22 cellular contexts compared by ENCODE assay signal in the genomic region with DNA sequence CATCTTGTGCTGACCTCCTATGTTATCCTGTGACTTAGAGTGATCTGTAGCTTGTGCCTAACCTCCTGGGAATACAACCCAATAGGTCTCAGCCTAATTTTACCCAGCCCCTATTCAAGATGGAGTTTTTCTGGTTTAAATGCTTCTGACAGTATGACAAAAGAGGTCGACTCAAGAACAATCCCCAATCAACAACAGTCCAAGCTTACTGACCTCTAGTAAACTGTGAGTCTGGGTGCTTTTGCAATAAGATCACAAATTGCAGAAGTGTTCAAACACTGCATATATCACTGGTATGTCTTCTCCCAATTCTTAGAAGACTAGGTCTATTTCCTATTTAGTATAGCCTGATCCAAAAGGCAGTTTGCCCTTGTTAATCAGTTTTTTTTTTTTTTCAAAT.
DNase-seq lines count a peak whose midpoint lies in the region; ATAC-seq lines count a peak whose summit lies in the region.
"Had no signal": no experiment of that assay in that cellular context is flagged by ENCODE, and none has a peak within 500 bp of the region (broad histone marks: within the 10 kb centered on the region; RNA-seq: fewer than 3 reads in every experiment).

No MANE protein-coding gene starts in this region.

- ATAC-seq in effector memory CD8-positive, alpha-beta T cell (replicated peaks), result peak; percentile 12
- ATAC-seq in natural killer cell treated with Interleukin-12 subunit alpha and Interleukin-12 subunit beta and Interleukin-15 and Interleukin-18, amount 100 ng/mL, for 72 hours, result peak; percentile 84 to 92
- ATAC-seq in HG02588 (IDR thresholded peaks at IDR 0.05; ENCODE audit: unreplicated experiment), result no peak
- no peak for ATAC-seq in GM18519 (IDR thresholded peaks at IDR 0.05; ENCODE audit: low FRiP score, unreplicated experiment)
- ATAC-seq: activated naive CD4-positive, alpha-beta T cell treated with anti-CD3 and anti-CD28 coated beads, Interleukin-2, amount 50 U/mL, for 72 hours; psoas muscle had no signal

- H3K9me3 Mint-ChIP-seq in effector memory CD8-positive, alpha-beta T cell, result peaks cover 0 to under 1% of the 10 kb centered on the region in 2 donors
- H3K9me3 Mint-ChIP-seq in natural killer cell treated with Interleukin-12 subunit alpha and Interleukin-12 subunit beta and Interleukin-15 and Interleukin-18, amount 100 ng/mL, for 72 hours, result peaks cover under 1% of the 10 kb centered on the region
- H3K9me3 Mint-ChIP-seq: HFFc6 had no signal

- H3K27me3 Mint-ChIP-seq in effector memory CD8-positive, alpha-beta T cell, result no peaks in the 10 kb centered on the region
- H3K27me3 Mint-ChIP-seq in natural killer cell treated with Interleukin-12 subunit alpha and Interleukin-12 subunit beta and Interleukin-15 and Interleukin-18, amount 100 ng/mL, for 72 hours, result no peaks in the 10 kb centered on the region
- H3K27me3 Mint-ChIP-seq: CD4-positive, alpha-beta T cell had no signal

- no peaks in the 10 kb centered on the region for H3K36me3 Mint-ChIP-seq in effector memory CD8-positive, alpha-beta T cell (ENCODE audit: insufficient read depth)
- H3K36me3 Mint-ChIP-seq in natural killer cell treated with Interleukin-12 subunit alpha and Interleukin-12 subunit beta and Interleukin-15 and Interleukin-18, amount 100 ng/mL, for 72 hours, result peaks cover under 1% of the 10 kb centered on the region

- no peak overlapping the region for H3K4me3 Mint-ChIP-seq in effector memory CD8-positive, alpha-beta T cell
- peak overlapping the region; percentile 53 for H3K4me3 Mint-ChIP-seq in natural killer cell treated with Interleukin-12 subunit alpha and Interleukin-12 subunit beta and Interleukin-15 and Interleukin-18, amount 100 ng/mL, for 72 hours
- H3K4me3 Mint-ChIP-seq: CD4-positive, alpha-beta T cell had no signal

- peaks cover 30 to 33% of the 10 kb centered on the region in 2 donors for H3K4me1 Mint-ChIP-seq in effector memory CD8-positive, alpha-beta T cell (ENCODE audit: low read depth in 2 of 2)
- H3K4me1 Mint-ChIP-seq in natural killer cell treated with Interleukin-12 subunit alpha and Interleukin-12 subunit beta and Interleukin-15 and Interleukin-18, amount 100 ng/mL, for 72 hours (ENCODE audit: low read depth in 2 of 2), result peaks cover 54 to 55% of the 10 kb centered on the region in 2 donors

- DNase-seq in GF-D8 (lab: John Stamatoyannopoulos, UW) (peak; percentile 10), NOMO-1 (lab: John Stamatoyannopoulos, UW; ENCODE audit: unreplicated experiment in 2 of 2) (peak; percentile 84 to 99), superior temporal gyrus (ENCODE audit: extremely low spot score) (no peak)
- DNase-seq in effector memory CD8-positive, alpha-beta T cell, result no peak
- DNase-seq in natural killer cell treated with Interleukin-12 subunit alpha and Interleukin-12 subunit beta and Interleukin-15 and Interleukin-18, amount 100 ng/mL, for 72 hours (ENCODE audit: low spot score), result no peak
- DNase-seq in effector CD8-positive, alpha-beta T cell (lab: John Stamatoyannopoulos, UW), result no peak
- DNase-seq: activated CD4-positive, CD25-positive, alpha-beta regulatory T cell treated with anti-CD3 and anti-CD28 coated beads, Interleukin-2, amount 50 U/mL, for 72 hours; activated CD8-positive, alpha-beta memory T cell treated with anti-CD3 and anti-CD28 coated beads for 24 hours; activated T-cell treated with anti-CD3 and anti-CD28 coated beads, Interleukin-2, amount 50 U/mL, for 48 hours; CD4-positive, alpha-beta T cell; foreskin melanocyte; HFFc6; hypothalamus; islet precursor cell; NCI-H1417; NCI-H524; psoas muscle; stimulated activated CD4-positive, alpha-beta T cell treated with anti-CD3 and anti-CD28 coated beads, Interleukin-12 subunit alpha, Interleukin-12 subunit beta, amount 100 ng/mL, for 4 hours; T1000 had no signal

- H3K27ac Mint-ChIP-seq in effector memory CD8-positive, alpha-beta T cell, result no peak overlapping the region
- peak overlapping the region; percentile 69 to 89 for H3K27ac Mint-ChIP-seq in natural killer cell treated with Interleukin-12 subunit alpha and Interleukin-12 subunit beta and Interleukin-15 and Interleukin-18, amount 100 ng/mL, for 72 hours
- H3K27ac Mint-ChIP-seq: activated naive CD4-positive, alpha-beta T cell treated with anti-CD3 and anti-CD28 coated beads, Interleukin-2, amount 50 U/mL, for 72 hours; CD4-positive, alpha-beta T cell; HFFc6 had no signal

Comparison
In these comparisons a context has a peak if more than half of its experiments do, and no peak if none do; other contexts are left out.
1. DNase-seq: peak in GF-D8 (single experiment) and NOMO-1 (2 of 2); none in effector memory CD8-positive, alpha-beta T cell (0 of 3), natural killer cell treated with Interleukin-12 subunit alpha and Interleukin-12 subunit beta and Interleukin-15 and Interleukin-18, amount 100 ng/mL, for 72 hours (single experiment), effector CD8-positive, alpha-beta T cell (single experiment) and superior temporal gyrus (single experiment).
2. ATAC-seq: peak in effector memory CD8-positive, alpha-beta T cell (single experiment) and natural killer cell treated with Interleukin-12 subunit alpha and Interleukin-12 subunit beta and Interleukin-15 and Interleukin-18, amount 100 ng/mL, for 72 hours (2 of 2); none in HG02588 (single experiment) and GM18519 (single experiment).
3. H3K27ac Mint-ChIP-seq: peak in natural killer cell treated with Interleukin-12 subunit alpha and Interleukin-12 subunit beta and Interleukin-15 and Interleukin-18, amount 100 ng/mL, for 72 hours (2 of 2); none in effector memory CD8-positive, alpha-beta T cell (0 of 2).